Comparison of ENCODE assay signal across 12 cellular contexts in genomic region chr4:89949782-89950387, GRCh38. TPM values are rescaled to one million over a fixed set of nuclear protein-coding genes. Genes with fewer than 3 reads are reported as not detected.
DNase-seq lines count a peak whose midpoint lies in the region; ATAC-seq and TF ChIP-seq lines count a peak whose summit lies in the region.
"Had no signal": no experiment of that assay in that cellular context is flagged by ENCODE, and none has a peak within 500 bp of the region (broad histone marks: within the 10 kb centered on the region; RNA-seq: fewer than 3 reads in every experiment).

No MANE protein-coding gene starts in this region.

- no peaks in the 10 kb centered on the region for H3K79me2 ChIP-seq in SK-N-SH (ENCODE audit: insufficient read depth)
- no peaks in the 10 kb centered on the region for H3K79me2 ChIP-seq in smooth muscle cell (ENCODE audit: low read depth)

- peak; percentile 63 for TF ChIP-seq RAD21 in SK-N-SH (IDR thresholded peaks at IDR 0.05; ENCODE audit: low read length)

- 66% methylated on average over 2 of the region's 2 CpGs for WGBS in SK-N-SH (ENCODE audit: low lambda C conversion rate)
- 82% methylated on average over 2 of the region's 2 CpGs for WGBS in smooth muscle cell (ENCODE audit: low lambda C conversion rate)

- H3K36me3 ChIP-seq in SK-N-SH (replicated peaks in 1 of 2; ENCODE audit: control insufficient read depth in 1 of 2, insufficient read depth in 2 of 2, low read length in 1 of 2) (no peaks in the 10 kb centered on the region), WERI-Rb-1 (no peaks in the 10 kb centered on the region), smooth muscle cell (ENCODE audit: low read depth) (no peaks in the 10 kb centered on the region)
- H3K36me3 ChIP-seq: BLaER1 treated with 17β-estradiol and CSF1 and Interleukin-3, amounts not matched to agents 10 nM and 100 nM had no signal

- POLR2A ChIA-PET in SK-N-SH (lab: Yijun Ruan, JAX): no interaction called here

- H3F3A ChIP-seq in SK-N-SH (replicated peaks; ENCODE audit: insufficient read depth) (no peaks in the 10 kb centered on the region), smooth muscle cell (ENCODE audit: low read depth) (no peaks in the 10 kb centered on the region)

- no peaks in the 10 kb centered on the region for H3K9me2 ChIP-seq in SK-N-SH

- H3K4me3 ChIP-seq in SK-N-SH (ENCODE audit: low read depth in 2 of 2, low read length in 1 of 2) (no peak overlapping the region), WERI-Rb-1 (ENCODE audit: low read depth, low read length) (no peak overlapping the region), smooth muscle cell (no peak overlapping the region)
- H3K4me3 ChIP-seq: BLaER1 treated with 17β-estradiol and CSF1 and Interleukin-3, amounts not matched to agents 10 nM and 100 nM had no signal

- no peak for ATAC-seq in SK-N-SH treated with all-trans-retinoic acid at 6 μM for 48 hours
- ATAC-seq: sciatic nerve; stimulated activated effector memory CD8-positive, alpha-beta T cell treated with anti-CD3 and anti-CD28 coated beads, Interleukin-12 subunit alpha, Interleukin-12 subunit beta, amount 100 ng/mL, for 72 hours had no signal

- TF ChIP-seq CTCF in SK-N-SH (IDR thresholded peaks at IDR 0.05) (peak; percentile 39; the same call in 1 of the 2 replicates), WERI-Rb-1 (IDR thresholded peaks at IDR 0.05; ENCODE audit: low read depth, low read length) (peak; percentile 36), smooth muscle cell (IDR thresholded peaks at IDR 0.05; ENCODE audit: borderline replicate concordance, insufficient read depth, poor library complexity, severe bottlenecking) (peak; percentile 19)

- no peaks in the 10 kb centered on the region; a peak in 1 of 4 replicates for H3K4me1 ChIP-seq in SK-N-SH (ENCODE audit: control insufficient read depth in 1 of 2, insufficient read depth in 2 of 2, low read depth in 1 of 2, low read length in 1 of 2)
- no peaks in the 10 kb centered on the region for H3K4me1 ChIP-seq in smooth muscle cell (ENCODE audit: low read depth)
- H3K4me1 ChIP-seq: BLaER1 treated with 17β-estradiol and CSF1 and Interleukin-3, amounts not matched to agents 10 nM and 100 nM had no signal

- H3K27ac ChIP-seq in SK-N-SH (ENCODE audit: low read depth in 2 of 2, low read length in 1 of 2): no peak overlapping the region
- no peak overlapping the region for H3K27ac ChIP-seq in WERI-Rb-1
- no peak overlapping the region for H3K27ac ChIP-seq in smooth muscle cell (ENCODE audit: low read depth)
- H3K27ac ChIP-seq: BLaER1 treated with 17β-estradiol and CSF1 and Interleukin-3, amounts not matched to agents 10 nM and 100 nM had no signal

- H2AFZ ChIP-seq in SK-N-SH (ENCODE audit: low read depth): no peak overlapping the region
- no peak overlapping the region for H2AFZ ChIP-seq in smooth muscle cell (ENCODE audit: low read depth)

- H3K9ac ChIP-seq in SK-N-SH (no peak overlapping the region), smooth muscle cell (ENCODE audit: low read depth) (no peak overlapping the region)
- H3K9ac ChIP-seq: BLaER1 treated with 17β-estradiol and CSF1 and Interleukin-3, amounts not matched to agents 10 nM and 100 nM had no signal

- CTCF ChIA-PET in SK-N-SH (lab: Yijun Ruan, JAX): interaction anchor here (0.6 to 2.2 kb wide), 3 partner anchors 8 to 344 kb away, joined by 3 to 8 read pairs (median 4); no protein-coding TSS in a partner anchor

- TF ChIP-seq EP300 in SK-N-SH (IDR thresholded peaks at IDR 0.05; ENCODE audit: borderline replicate concordance in 1 of 2, low read depth in 1 of 2, low read length in 1 of 2): no peak

- H3K4me2 ChIP-seq in SK-N-SH (no peak overlapping the region), smooth muscle cell (no peak overlapping the region)
- H3K4me2 ChIP-seq: BLaER1 treated with 17β-estradiol and CSF1 and Interleukin-3, amounts not matched to agents 10 nM and 100 nM had no signal

- DNase-seq in SK-N-SH (peak; percentile 2), HT-29 (ENCODE audit: low spot score) (peak; percentile 43), WERI-Rb-1 (no peak), smooth muscle cell (lab: John Stamatoyannopoulos, UW; ENCODE audit: unreplicated experiment) (no peak), NCI-H2227 treated with DMSO at 0.1 percent for 48 hours (lab: John Stamatoyannopoulos, UW) (no peak), HuH-7 (ENCODE audit: low spot score) (no peak)
- no peak for DNase-seq in effector CD4-positive, alpha-beta T cell
- DNase-seq: NCI-H510A treated with DMSO at 0.1 percent for 48 hours had no signal

- H3K9me3 ChIP-seq in SK-N-SH (no peaks in the 10 kb centered on the region), WERI-Rb-1 (ENCODE audit: severe bottlenecking) (no peaks in the 10 kb centered on the region), smooth muscle cell (replicated peaks; ENCODE audit: low read depth) (no peaks in the 10 kb centered on the region)
- H3K9me3 ChIP-seq: BLaER1 treated with 17β-estradiol and CSF1 and Interleukin-3, amounts not matched to agents 10 nM and 100 nM had no signal

- H4K20me1 ChIP-seq in SK-N-SH (ENCODE audit: insufficient read depth): no peaks in the 10 kb centered on the region
- no peaks in the 10 kb centered on the region for H4K20me1 ChIP-seq in smooth muscle cell (ENCODE audit: low read depth)
- H4K20me1 ChIP-seq: BLaER1 treated with 17β-estradiol and CSF1 and Interleukin-3, amounts not matched to agents 10 nM and 100 nM had no signal

- H3K27me3 ChIP-seq in SK-N-SH (ENCODE audit: insufficient read depth) (no peaks in the 10 kb centered on the region), WERI-Rb-1 (ENCODE audit: insufficient read depth, low read depth, severe bottlenecking) (no peaks in the 10 kb centered on the region), smooth muscle cell (ENCODE audit: low read depth) (no peaks in the 10 kb centered on the region)
- H3K27me3 ChIP-seq: BLaER1 treated with 17β-estradiol and CSF1 and Interleukin-3, amounts not matched to agents 10 nM and 100 nM had no signal

TF ChIP-seq in SK-N-SH, 30 proteins besides CTCF, POLR2A, EP300 and RAD21:
- TF ChIP-seq YY1 (IDR thresholded peaks at IDR 0.05; ENCODE audit: low read depth): no peak
- TF ChIP-seq SMC3 (IDR thresholded peaks at IDR 0.05; ENCODE audit: low read depth, low read length): peak; percentile 24; the same call in 1 of the 2 replicates
- TF ChIP-seq FOXM1 (IDR thresholded peaks at IDR 0.05; ENCODE audit: low read depth): no peak

TF ChIP-seq in SK-N-SH treated with all-trans-retinoic acid at 6 μM for 48 hours, 23 proteins besides CTCF, POLR2A, EP300 and RAD21 (continues in another document):
- TF ChIP-seq ZFP3 (CRISPR knock-in tag; IDR thresholded peaks at IDR 0.05) (no peak), ZC3H10 (CRISPR knock-in tag; IDR thresholded peaks at IDR 0.05) (no peak), ZNF565 (CRISPR knock-in tag; conservative IDR thresholded peaks at IDR 0.05; ENCODE audit: low read depth) (no peak), ZFP30 (CRISPR knock-in tag; IDR thresholded peaks at IDR 0.05) (no peak), RARB (CRISPR knock-in tag; IDR thresholded peaks at IDR 0.05) (no peak)
- TF ChIP-seq, protein P1, sequence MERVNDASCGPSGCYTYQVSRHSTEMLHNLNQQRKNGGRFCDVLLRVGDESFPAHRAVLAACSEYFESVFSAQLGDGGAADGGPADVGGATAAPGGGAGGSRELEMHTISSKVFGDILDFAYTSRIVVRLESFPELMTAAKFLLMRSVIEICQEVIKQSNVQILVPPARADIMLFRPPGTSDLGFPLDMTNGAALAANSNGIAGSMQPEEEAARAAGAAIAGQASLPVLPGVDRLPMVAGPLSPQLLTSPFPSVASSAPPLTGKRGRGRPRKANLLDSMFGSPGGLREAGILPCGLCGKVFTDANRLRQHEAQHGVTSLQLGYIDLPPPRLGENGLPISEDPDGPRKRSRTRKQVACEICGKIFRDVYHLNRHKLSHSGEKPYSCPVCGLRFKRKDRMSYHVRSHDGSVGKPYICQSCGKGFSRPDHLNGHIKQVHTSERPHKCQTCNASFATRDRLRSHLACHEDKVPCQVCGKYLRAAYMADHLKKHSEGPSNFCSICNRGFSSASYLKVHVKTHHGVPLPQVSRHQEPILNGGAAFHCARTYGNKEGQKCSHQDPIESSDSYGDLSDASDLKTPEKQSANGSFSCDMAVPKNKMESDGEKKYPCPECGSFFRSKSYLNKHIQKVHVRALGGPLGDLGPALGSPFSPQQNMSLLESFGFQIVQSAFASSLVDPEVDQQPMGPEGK (CRISPR knock-in tag; IDR thresholded peaks at IDR 0.05; ENCODE audit: borderline replicate concordance): no peak
- TF ChIP-seq, protein P2, sequence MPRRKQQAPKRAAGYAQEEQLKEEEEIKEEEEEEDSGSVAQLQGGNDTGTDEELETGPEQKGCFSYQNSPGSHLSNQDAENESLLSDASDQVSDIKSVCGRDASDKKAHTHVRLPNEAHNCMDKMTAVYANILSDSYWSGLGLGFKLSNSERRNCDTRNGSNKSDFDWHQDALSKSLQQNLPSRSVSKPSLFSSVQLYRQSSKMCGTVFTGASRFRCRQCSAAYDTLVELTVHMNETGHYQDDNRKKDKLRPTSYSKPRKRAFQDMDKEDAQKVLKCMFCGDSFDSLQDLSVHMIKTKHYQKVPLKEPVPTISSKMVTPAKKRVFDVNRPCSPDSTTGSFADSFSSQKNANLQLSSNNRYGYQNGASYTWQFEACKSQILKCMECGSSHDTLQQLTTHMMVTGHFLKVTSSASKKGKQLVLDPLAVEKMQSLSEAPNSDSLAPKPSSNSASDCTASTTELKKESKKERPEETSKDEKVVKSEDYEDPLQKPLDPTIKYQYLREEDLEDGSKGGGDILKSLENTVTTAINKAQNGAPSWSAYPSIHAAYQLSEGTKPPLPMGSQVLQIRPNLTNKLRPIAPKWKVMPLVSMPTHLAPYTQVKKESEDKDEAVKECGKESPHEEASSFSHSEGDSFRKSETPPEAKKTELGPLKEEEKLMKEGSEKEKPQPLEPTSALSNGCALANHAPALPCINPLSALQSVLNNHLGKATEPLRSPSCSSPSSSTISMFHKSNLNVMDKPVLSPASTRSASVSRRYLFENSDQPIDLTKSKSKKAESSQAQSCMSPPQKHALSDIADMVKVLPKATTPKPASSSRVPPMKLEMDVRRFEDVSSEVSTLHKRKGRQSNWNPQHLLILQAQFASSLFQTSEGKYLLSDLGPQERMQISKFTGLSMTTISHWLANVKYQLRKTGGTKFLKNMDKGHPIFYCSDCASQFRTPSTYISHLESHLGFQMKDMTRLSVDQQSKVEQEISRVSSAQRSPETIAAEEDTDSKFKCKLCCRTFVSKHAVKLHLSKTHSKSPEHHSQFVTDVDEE (CRISPR knock-in tag; IDR thresholded peaks at IDR 0.05): no peak

RNA-seq across cellular contexts. Expression of gene MMRN1, which starts 55.2 kb away (rescaled TPM):
- polyA plus RNA-seq in SK-N-SH (2012; rRNA removed) (not detected in 2 replicates), smooth muscle cell (not detected in 2 replicates)
- polyA plus RNA-seq in SK-N-SH (2012; cell fraction: cytosol; rRNA removed): not detected in 2 replicates
- not detected in 2 replicates for polyA plus RNA-seq in SK-N-SH (2012; cell fraction: nucleus; rRNA removed)
- 0.03 TPM in 1 of 2 replicates, not detected in the other for total RNA-seq in HT-29 (2014; rRNA removed; shearing (Covaris generic))
- total RNA-seq in smooth muscle cell: 0.04 TPM in 1 of 2 replicates, not detected in the other

Comparison
In these comparisons a context has a peak if more than half of its experiments do, and no peak if none do; other contexts are left out.
1. DNase-seq: peak in SK-N-SH (single experiment) and HT-29 (single experiment); none in WERI-Rb-1 (single experiment), smooth muscle cell (single experiment), NCI-H2227 treated with DMSO at 0.1 percent for 48 hours (single experiment), HuH-7 (single experiment) and effector CD4-positive, alpha-beta T cell (single experiment).
2. Peak in every context shown above with its lines, with median percentiles within 50 percentile points of each other: CTCF ChIP-seq.